Comparison of ENCODE assay signal across 10 cellular contexts in the genomic region with DNA sequence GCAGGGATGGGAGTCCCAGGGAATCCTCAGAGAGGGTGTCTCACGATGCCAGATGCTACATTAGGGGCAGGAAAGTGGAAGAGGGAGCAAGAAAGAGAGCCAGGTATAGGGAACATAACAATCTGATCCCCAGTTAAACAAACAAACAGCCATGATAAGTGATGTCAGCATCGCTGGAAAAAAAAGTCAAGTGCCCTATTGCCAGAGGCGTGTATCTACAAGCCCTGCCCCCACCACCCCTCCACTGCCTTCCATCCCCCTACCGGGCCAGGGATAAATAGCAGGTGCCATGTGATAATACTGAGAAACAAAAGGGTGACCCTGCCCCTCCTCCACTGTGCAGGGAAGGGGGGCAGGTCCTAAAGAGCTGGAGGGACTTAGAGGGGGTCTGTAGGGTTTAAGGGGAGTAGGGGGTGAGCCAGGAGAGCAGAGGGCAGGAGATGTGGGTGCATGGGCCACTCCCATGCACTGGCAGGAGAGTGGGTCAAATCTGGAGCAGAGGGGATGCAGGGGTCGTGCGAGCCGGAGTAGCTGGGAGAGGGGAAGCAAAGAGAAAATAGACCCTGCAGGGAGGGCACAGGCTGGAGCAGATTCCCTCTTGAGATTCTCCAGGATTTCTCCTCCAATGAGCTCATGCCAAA.
DNase-seq lines count a peak whose midpoint lies in the region; ATAC-seq and TF ChIP-seq lines count a peak whose summit lies in the region.
"Had no signal": no experiment of that assay in that cellular context is flagged by ENCODE, and none has a peak within 500 bp of the region (broad histone marks: within the 10 kb centered on the region; RNA-seq: fewer than 3 reads in every experiment).

No MANE protein-coding gene starts in this region.

- POLR2A ChIA-PET in RWPE1 (lab: Yijun Ruan, JAX; ENCODE audit: low non-redundant PET), result no interaction called here

- no peaks in the 10 kb centered on the region for H3K79me2 ChIP-seq in DND-41 (ENCODE audit: insufficient read depth, low read length)

- DNase-seq in DND-41 (peak; percentile 20), NCI-H1092 (lab: John Stamatoyannopoulos, UW) (peak; percentile 69), RWPE1 (ENCODE audit: low spot score) (peak; percentile 84), left kidney (ENCODE audit: low read depth, low spot score) (peak; percentile 39), globus pallidus (ENCODE audit: low spot score) (no peak), kidney tubule cell (ENCODE audit: low spot score) (no peak), AG08395 (ENCODE audit: low spot score) (no peak)
- DNase-seq in NK-92 treated with Interleukin-12 subunit alpha and Interleukin-12 subunit beta, amount 100 ng/mL, for 24 hours (lab: John Stamatoyannopoulos, UW), result no peak
- DNase-seq: activated CD4-positive, CD25-positive, alpha-beta regulatory T cell; psoas muscle had no signal

- ATAC-seq in DND-41 (ENCODE audit: insufficient read depth, low read depth), result peak; percentile 37; the same call in 1 of the 3 replicates

- H3K4me3 ChIP-seq in DND-41 (ENCODE audit: low read depth in 1 of 2, low read length in 2 of 2), result no peak overlapping the region
- H3K4me3 ChIP-seq: psoas muscle had no signal

- H2AFZ ChIP-seq in DND-41 (ENCODE audit: low read depth, low read length), result no peak overlapping the region

- H3K36me3 ChIP-seq in DND-41 (ENCODE audit: insufficient read depth, low read length), result no peaks in the 10 kb centered on the region

- H3K4me2 ChIP-seq in DND-41 (ENCODE audit: insufficient read depth, low read length), result no peak overlapping the region

- H3K9ac ChIP-seq in DND-41 (ENCODE audit: low read depth, low read length), result no peak overlapping the region

- peaks cover 27% of the 10 kb centered on the region for H3K27me3 ChIP-seq in DND-41 (ENCODE audit: insufficient read depth, low read length, poor library complexity)

- no peaks in the 10 kb centered on the region for H3K4me1 ChIP-seq in DND-41 (ENCODE audit: insufficient read depth, low read length)
- H3K4me1 ChIP-seq: psoas muscle had no signal

- no peaks in the 10 kb centered on the region for H3K9me3 ChIP-seq in DND-41 (ENCODE audit: insufficient read depth, low read length, severe bottlenecking)
- H3K9me3 ChIP-seq: psoas muscle had no signal

- H4K20me1 ChIP-seq in DND-41 (ENCODE audit: insufficient read depth, low read length), result peaks cover 3% of the 10 kb centered on the region; the same call in 1 of the 2 replicates

- CTCF ChIA-PET in RWPE1 (lab: Yijun Ruan, JAX), result interaction anchor here (6.8 kb wide), 1 partner anchor 38 kb away, joined by 45 read pairs; no protein-coding TSS in a partner anchor

- H3K27ac ChIP-seq in DND-41 (ENCODE audit: low read length) (no peak overlapping the region), RWPE1 (no peak overlapping the region)
- H3K27ac ChIP-seq: psoas muscle had no signal

- no peak for TF ChIP-seq CTCF in DND-41 (IDR thresholded peaks at IDR 0.05; ENCODE audit: borderline replicate concordance, extremely low read depth, low read length, poor library complexity, severe bottlenecking)
- no peak for TF ChIP-seq CTCF in RWPE1 (conservative IDR thresholded peaks at IDR 0.05; ENCODE audit: low read depth)

Comparison
In these comparisons a context has a peak if more than half of its experiments do, and no peak if none do; other contexts are left out.
1. DNase-seq: peak in DND-41 (single experiment), NCI-H1092 (single experiment), RWPE1 (single experiment) and left kidney (single experiment); none in globus pallidus (single experiment), kidney tubule cell (single experiment), NK-92 treated with Interleukin-12 subunit alpha and Interleukin-12 subunit beta, amount 100 ng/mL, for 24 hours (single experiment) and AG08395 (single experiment).